8 cellular contexts compared by ENCODE assay signal in genomic region chr1:78607334-78607927, GRCh38. TPM values are rescaled to one million over a fixed set of nuclear protein-coding genes. Genes with fewer than 3 reads are reported as not detected.
DNase-seq lines count a peak whose midpoint lies in the region; ATAC-seq and TF ChIP-seq lines count a peak whose summit lies in the region.

No MANE protein-coding gene starts in this region.

- ATAC-seq in SK-N-SH treated with all-trans-retinoic acid at 6 μM for 48 hours (peak; percentile 60), HG03342 (IDR thresholded peaks at IDR 0.05; ENCODE audit: unreplicated experiment) (no peak)

- H3K4me1 ChIP-seq in HEK293 (ENCODE audit: control insufficient read depth, insufficient read depth, low read length): no peaks in the 10 kb centered on the region

- H3K9me3 ChIP-seq in HEK293 (ENCODE audit: control insufficient read depth, insufficient read depth, low read depth, low read length): no peaks in the 10 kb centered on the region

- peak; percentile 15 for DNase-seq in AG08396 (ENCODE audit: low spot score)
- DNase-seq in iris pigment epithelial cell (ENCODE audit: low read depth): peak; percentile 34
- no peak for DNase-seq in epidermal melanocyte (ENCODE audit: insufficient read length, low spot score)
- DNase-seq in activated CD8-positive, alpha-beta memory T cell treated with anti-CD3 and anti-CD28 coated beads, Interleukin-2, amount 50 U/mL, for 48 hours: no peak
- no peak for DNase-seq in G401 (ENCODE audit: low spot score)

- POLR2A ChIA-PET in HEK293 (lab: Yijun Ruan, JAX): no interaction called here

- no peak overlapping the region for H3K4me3 ChIP-seq in HEK293 (ENCODE audit: low read depth, low read length)

- in situ Hi-C loops in G401 (cut with HindIII; ENCODE audit: low sequenced_read_pairs): no loop called here

- TF ChIP-seq CTCF in HEK293 (tag by site-specific recombination; IDR thresholded peaks at IDR 0.05): peak; percentile 14; the same call in 1 of the 2 replicates

- CTCF ChIA-PET in HEK293 (lab: Yijun Ruan, JAX): interaction anchor here (0.6 to 4.1 kb wide), 10 partner anchors 10 to 1179 kb away, joined by 3 to 50 read pairs (median 4); no protein-coding TSS in a partner anchor

- no peak overlapping the region for H3K27ac ChIP-seq in HEK293 (ENCODE audit: extremely low read depth, low read depth, low read length)

- H3K36me3 ChIP-seq in HEK293 (ENCODE audit: control insufficient read depth in 2 of 2, insufficient read depth in 1 of 2, low read length in 2 of 2): no peaks in the 10 kb centered on the region

TF ChIP-seq in HEK293, 187 proteins besides CTCF, POLR2A, EP300 and RAD21:
- TF ChIP-seq ZNF654 (tag by site-specific recombination; IDR thresholded peaks at IDR 0.05; ENCODE audit: low read depth) (peak; percentile 58), TCF7L2 (IDR thresholded peaks at IDR 0.05; ENCODE audit: borderline replicate concordance, low read depth, low read length) (no peak)

TF ChIP-seq in SK-N-SH treated with all-trans-retinoic acid at 6 μM for 48 hours, 23 proteins besides CTCF, POLR2A, EP300 and RAD21:
- TF ChIP-seq SNAI2 (CRISPR knock-in tag; IDR thresholded peaks at IDR 0.05) (no peak), PPARA (CRISPR knock-in tag; IDR thresholded peaks at IDR 0.05; ENCODE audit: borderline replicate concordance) (no peak), ISL1 (CRISPR knock-in tag; IDR thresholded peaks at IDR 0.05) (no peak), ESRRG (CRISPR knock-in tag; IDR thresholded peaks at IDR 0.05) (no peak), TCF4 (CRISPR knock-in tag; IDR thresholded peaks at IDR 0.05; ENCODE audit: borderline replicate concordance) (no peak), CSDC2 (CRISPR knock-in tag; IDR thresholded peaks at IDR 0.05) (no peak), ZNF8 (CRISPR knock-in tag; IDR thresholded peaks at IDR 0.05) (no peak), ARNTL (CRISPR knock-in tag; IDR thresholded peaks at IDR 0.05; ENCODE audit: borderline replicate concordance, low read depth) (no peak), OSR1 (CRISPR knock-in tag; IDR thresholded peaks at IDR 0.05) (no peak), GLIS3 (CRISPR knock-in tag; IDR thresholded peaks at IDR 0.05) (no peak), ZFP3 (CRISPR knock-in tag; IDR thresholded peaks at IDR 0.05) (no peak), BACH2 (CRISPR knock-in tag; IDR thresholded peaks at IDR 0.05; ENCODE audit: borderline replicate concordance) (no peak), ZNF565 (CRISPR knock-in tag; conservative IDR thresholded peaks at IDR 0.05; ENCODE audit: low read depth) (no peak), CSRNP3 (CRISPR knock-in tag; IDR thresholded peaks at IDR 0.05) (no peak), ZC3H10 (CRISPR knock-in tag; IDR thresholded peaks at IDR 0.05) (no peak), TOX (CRISPR knock-in tag; IDR thresholded peaks at IDR 0.05; ENCODE audit: borderline replicate concordance) (no peak), ZFP30 (CRISPR knock-in tag; IDR thresholded peaks at IDR 0.05) (no peak)
- TF ChIP-seq, protein P1, sequence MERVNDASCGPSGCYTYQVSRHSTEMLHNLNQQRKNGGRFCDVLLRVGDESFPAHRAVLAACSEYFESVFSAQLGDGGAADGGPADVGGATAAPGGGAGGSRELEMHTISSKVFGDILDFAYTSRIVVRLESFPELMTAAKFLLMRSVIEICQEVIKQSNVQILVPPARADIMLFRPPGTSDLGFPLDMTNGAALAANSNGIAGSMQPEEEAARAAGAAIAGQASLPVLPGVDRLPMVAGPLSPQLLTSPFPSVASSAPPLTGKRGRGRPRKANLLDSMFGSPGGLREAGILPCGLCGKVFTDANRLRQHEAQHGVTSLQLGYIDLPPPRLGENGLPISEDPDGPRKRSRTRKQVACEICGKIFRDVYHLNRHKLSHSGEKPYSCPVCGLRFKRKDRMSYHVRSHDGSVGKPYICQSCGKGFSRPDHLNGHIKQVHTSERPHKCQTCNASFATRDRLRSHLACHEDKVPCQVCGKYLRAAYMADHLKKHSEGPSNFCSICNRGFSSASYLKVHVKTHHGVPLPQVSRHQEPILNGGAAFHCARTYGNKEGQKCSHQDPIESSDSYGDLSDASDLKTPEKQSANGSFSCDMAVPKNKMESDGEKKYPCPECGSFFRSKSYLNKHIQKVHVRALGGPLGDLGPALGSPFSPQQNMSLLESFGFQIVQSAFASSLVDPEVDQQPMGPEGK (CRISPR knock-in tag; IDR thresholded peaks at IDR 0.05; ENCODE audit: borderline replicate concordance): no peak
- TF ChIP-seq, protein P2, sequence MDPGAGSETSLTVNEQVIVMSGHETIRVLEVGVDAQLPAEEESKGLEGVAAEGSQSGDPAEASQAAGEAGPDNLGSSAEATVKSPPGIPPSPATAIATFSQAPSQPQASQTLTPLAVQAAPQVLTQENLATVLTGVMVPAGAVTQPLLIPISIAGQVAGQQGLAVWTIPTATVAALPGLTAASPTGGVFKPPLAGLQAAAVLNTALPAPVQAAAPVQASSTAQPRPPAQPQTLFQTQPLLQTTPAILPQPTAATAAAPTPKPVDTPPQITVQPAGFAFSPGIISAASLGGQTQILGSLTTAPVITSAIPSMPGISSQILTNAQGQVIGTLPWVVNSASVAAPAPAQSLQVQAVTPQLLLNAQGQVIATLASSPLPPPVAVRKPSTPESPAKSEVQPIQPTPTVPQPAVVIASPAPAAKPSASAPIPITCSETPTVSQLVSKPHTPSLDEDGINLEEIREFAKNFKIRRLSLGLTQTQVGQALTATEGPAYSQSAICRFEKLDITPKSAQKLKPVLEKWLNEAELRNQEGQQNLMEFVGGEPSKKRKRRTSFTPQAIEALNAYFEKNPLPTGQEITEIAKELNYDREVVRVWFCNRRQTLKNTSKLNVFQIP (CRISPR knock-in tag; IDR thresholded peaks at IDR 0.05; ENCODE audit: borderline replicate concordance, low read depth): no peak
- TF ChIP-seq, protein P3, sequence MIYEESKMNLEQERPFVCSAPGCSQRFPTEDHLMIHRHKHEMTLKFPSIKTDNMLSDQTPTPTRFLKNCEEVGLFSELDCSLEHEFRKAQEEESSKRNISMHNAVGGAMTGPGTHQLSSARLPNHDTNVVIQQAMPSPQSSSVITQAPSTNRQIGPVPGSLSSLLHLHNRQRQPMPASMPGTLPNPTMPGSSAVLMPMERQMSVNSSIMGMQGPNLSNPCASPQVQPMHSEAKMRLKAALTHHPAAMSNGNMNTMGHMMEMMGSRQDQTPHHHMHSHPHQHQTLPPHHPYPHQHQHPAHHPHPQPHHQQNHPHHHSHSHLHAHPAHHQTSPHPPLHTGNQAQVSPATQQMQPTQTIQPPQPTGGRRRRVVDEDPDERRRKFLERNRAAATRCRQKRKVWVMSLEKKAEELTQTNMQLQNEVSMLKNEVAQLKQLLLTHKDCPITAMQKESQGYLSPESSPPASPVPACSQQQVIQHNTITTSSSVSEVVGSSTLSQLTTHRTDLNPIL (CRISPR knock-in tag; IDR thresholded peaks at IDR 0.05; ENCODE audit: low read depth): no peak

RNA-seq across cellular contexts. Expression of gene IFI44L, which starts 12.8 kb away (rescaled TPM):
- not detected in 2 replicates for total RNA-seq in G401 (2014; rRNA removed; shearing (Covaris generic))

RNA-seq across cellular contexts. Expression of gene IFI44, which starts 42.2 kb away (rescaled TPM):
- not detected in 2 replicates for total RNA-seq in G401 (2014; rRNA removed; shearing (Covaris generic))

Comparison
In these comparisons a context has a peak if more than half of its experiments do, and no peak if none do; other contexts are left out.
1. DNase-seq: peak in AG08396 (single experiment) and iris pigment epithelial cell (single experiment); none in epidermal melanocyte (single experiment), activated CD8-positive, alpha-beta memory T cell treated with anti-CD3 and anti-CD28 coated beads, Interleukin-2, amount 50 U/mL, for 48 hours (single experiment) and G401 (single experiment).